In the genomic region with DNA sequence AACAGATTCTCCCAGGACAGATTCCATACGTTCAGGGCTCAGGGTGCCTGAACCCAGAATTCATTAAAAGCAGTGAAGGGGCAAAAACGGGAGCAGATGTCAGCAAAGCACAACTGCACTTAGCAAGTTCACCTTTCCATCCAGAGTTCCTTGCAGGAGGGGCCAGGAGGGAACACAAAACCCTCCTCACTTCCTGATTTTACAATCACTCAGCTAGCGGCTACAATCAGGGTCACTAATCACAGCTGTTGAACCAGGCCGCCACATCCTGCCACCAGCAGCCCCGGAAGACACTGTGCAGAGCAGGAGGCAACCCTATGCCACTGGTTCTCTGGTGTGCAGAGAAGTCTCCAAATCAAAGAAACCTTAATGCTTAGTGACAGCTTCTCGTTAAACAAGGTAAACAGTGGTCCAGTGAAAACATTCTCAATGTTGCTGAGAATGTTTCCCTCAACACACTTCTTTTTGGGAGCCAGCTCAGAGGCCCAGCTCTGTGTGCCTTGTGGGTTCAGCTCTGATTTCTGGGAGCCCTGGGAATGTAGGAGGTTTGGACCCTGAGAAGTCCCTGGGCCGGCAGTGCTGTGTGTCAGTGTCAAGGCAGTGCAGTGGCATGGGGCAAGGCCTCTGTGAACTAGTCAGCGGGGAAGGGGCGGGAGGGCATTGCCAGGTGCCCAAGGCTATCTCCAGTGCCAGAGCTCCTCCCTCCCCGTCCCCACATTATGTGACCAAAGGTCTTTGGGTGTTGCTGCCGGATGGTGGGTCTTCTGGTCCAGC, we compare ENCODE assay signal across 8 cellular contexts. TPM values are rescaled to one million over a fixed set of nuclear protein-coding genes. Genes with fewer than 3 reads are reported as not detected.
A peak's percentile ranks its signal among the peaks of the same experiment; 100 is the strongest.
DNase-seq lines count a peak whose midpoint lies in the region; ATAC-seq and TF ChIP-seq lines count a peak whose summit lies in the region.

No MANE protein-coding gene starts in this region.

- no peaks in the 10 kb centered on the region for H3K9me3 ChIP-seq in spleen

- intact Hi-C loops in left cardiac atrium (cut with DNase I) (no loop called here), spleen (cut with DNase I; ENCODE audit: low total_unique reads) (no loop called here)

- TF ChIP-seq POLR2A in spleen (IDR thresholded peaks at IDR 0.05): peak in 1 of 3 donors; percentile 57

- ATAC-seq in GM19025 (IDR thresholded peaks at IDR 0.05; ENCODE audit: low read depth, unreplicated experiment): peak; percentile 43
- peak; percentile 44 for ATAC-seq in HG03108 (IDR thresholded peaks at IDR 0.05; ENCODE audit: unreplicated experiment)
- ATAC-seq in left cardiac atrium: peak; percentile 59 to 76

- 20 to 27% (median 25%) methylated on average over 9 to 11 of the region's 11 CpGs for WGBS in spleen, 5 donors

- no peaks in the 10 kb centered on the region for H3K27me3 ChIP-seq in spleen (replicated peaks in 1 of 7)

- TF ChIP-seq CTCF in spleen (IDR thresholded peaks at IDR 0.05 in 8 of 11, conservative IDR thresholded peaks at IDR 0.05 in 3 of 11): no peak

- peak overlapping the region in 2 of 8 donors; percentile 4 to 38 for H3K4me3 ChIP-seq in spleen

- no peaks in the 10 kb centered on the region for H3K36me3 ChIP-seq in spleen

- H3K4me1 ChIP-seq in spleen: peaks cover 32 to 85% (median 63%) of the 10 kb centered on the region in 6 donors

- peak overlapping the region; percentile 55 to 95 (median 90) for H3K27ac ChIP-seq in spleen

- DNase-seq in AML-193 (lab: John Stamatoyannopoulos, UW) (peak; percentile 88 to 90), RPMI8226 (peak; percentile 56), activated gamma-delta T cell (lab: John Stamatoyannopoulos, UW) (peak; percentile 43), left cardiac atrium (no peak), spleen (peak; percentile 94), iPS-NIHi11 (ENCODE audit: low spot score) (no peak)

RNA-seq across cellular contexts. Expression of a gene that starts 54.5 kb away (rescaled TPM):
- total RNA-seq in left cardiac atrium (1 to 10 TPM; 3.1 to 5.0 TPM), spleen (10 to 100 TPM in 6 of 7 donors, 1 to 10 TPM in 1; 9.2 to 16.8 (median 11.8) TPM)
- polyA plus RNA-seq in spleen: 10 to 100 TPM; 15.9 to 28.8 (median 21.8) TPM

Comparison
In these comparisons a context has a peak if more than half of its experiments do, and no peak if none do; other contexts are left out.
1. DNase-seq: peak in AML-193 (2 of 2), RPMI8226 (single experiment), activated gamma-delta T cell (single experiment) and spleen (single experiment); none in left cardiac atrium (single experiment) and iPS-NIHi11 (single experiment).
2. Peak in every context shown above with its lines, with median percentiles within 50 percentile points of each other: ATAC-seq.